8 cellular contexts compared by ENCODE assay signal in genomic region chr1:166840309-166841302, GRCh38. TPM values are rescaled to one million over a fixed set of nuclear protein-coding genes. Genes with fewer than 3 reads are reported as not detected.
DNase-seq lines count a peak whose midpoint lies in the region; ATAC-seq and TF ChIP-seq lines count a peak whose summit lies in the region.

No MANE protein-coding gene starts in this region.

- peak overlapping the region; percentile 53 for H3K9ac ChIP-seq in endodermal cell (ENCODE audit: extremely low read depth, low read length, poor library complexity, severe bottlenecking)

- H3K9me3 ChIP-seq in Panc1 (ENCODE audit: control insufficient read depth, insufficient read depth, low read depth, low read length) (no peaks in the 10 kb centered on the region), endodermal cell (ENCODE audit: control insufficient read depth, low read length) (no peaks in the 10 kb centered on the region)
- H3K9me3 ChIP-seq in naive thymus-derived CD4-positive, alpha-beta T cell (ENCODE audit: control insufficient read depth in 2 of 3, low read length in 3 of 3): no peaks in the 10 kb centered on the region

- peaks cover 38% of the 10 kb centered on the region for H3K36me3 ChIP-seq in Panc1 (ENCODE audit: control insufficient read depth, insufficient read depth, low read length)
- peaks cover 44% of the 10 kb centered on the region for H3K36me3 ChIP-seq in endodermal cell (ENCODE audit: control insufficient read depth, insufficient read depth, low read length)
- peaks cover 0 to 49% (median 8%) of the 10 kb centered on the region in 3 experiments for H3K36me3 ChIP-seq in naive thymus-derived CD4-positive, alpha-beta T cell (ENCODE audit: control insufficient read depth in 2 of 3, insufficient read depth in 3 of 3, low read length in 3 of 3)

- peak overlapping the region; percentile 81 for H3K4me3 Mint-ChIP-seq in endodermal cell
- H3K4me3 Mint-ChIP-seq in naive thymus-derived CD4-positive, alpha-beta T cell: peak overlapping the region; percentile 79 to 91 (median 84)

- no peaks in the 10 kb centered on the region for H3K9me3 Mint-ChIP-seq in endodermal cell
- no peaks in the 10 kb centered on the region for H3K9me3 Mint-ChIP-seq in naive thymus-derived CD4-positive, alpha-beta T cell

- H3K4me1 Mint-ChIP-seq in endodermal cell: peaks cover 43% of the 10 kb centered on the region
- H3K4me1 Mint-ChIP-seq in naive thymus-derived CD4-positive, alpha-beta T cell: peaks cover 25 to 70% (median 59%) of the 10 kb centered on the region in 7 donors

- H3K4me1 ChIP-seq in Panc1 (ENCODE audit: control insufficient read depth, insufficient read depth, low read length) (peaks cover 12% of the 10 kb centered on the region), endodermal cell (ENCODE audit: control insufficient read depth, insufficient read depth, low read length) (peaks cover 10% of the 10 kb centered on the region)
- H3K4me1 ChIP-seq in naive thymus-derived CD4-positive, alpha-beta T cell (ENCODE audit: control insufficient read depth in 2 of 2, insufficient read depth in 2 of 2, low read length in 2 of 2): peaks cover 13 to 21% of the 10 kb centered on the region in 2 donors

- TF ChIP-seq CTCF in Panc1 (IDR thresholded peaks at IDR 0.05) (no peak; the same call in 1 of the 2 replicates), endodermal cell (conservative IDR thresholded peaks at IDR 0.05) (no peak)

- POLR2A ChIA-PET in Panc1 (lab: Charles Lee): interaction anchor here (0.6 kb wide), 1 partner anchor 14 kb away, joined by 3 read pairs; no protein-coding TSS in a partner anchor
- POLR2A ChIA-PET in naive thymus-derived CD4-positive, alpha-beta T cell (lab: Charles Lee): interaction anchor here (0.6 to 2.5 kb wide), 4 partner anchors 29 to 675 kb away, joined by 3 to 8 read pairs (median 3); partner anchors contain the start of gene TADA1

- peak overlapping the region; percentile 80 for H3K27ac Mint-ChIP-seq in endodermal cell
- peak overlapping the region; percentile 78 to 90 (median 86) for H3K27ac Mint-ChIP-seq in naive thymus-derived CD4-positive, alpha-beta T cell

- intact Hi-C loops in Panc1 (cut with micrococcal nuclease; ENCODE audit: unreplicated experiment): loop anchor here (10.0 kb wide), 1 partner anchor 916 kb away; no protein-coding TSS in a partner anchor
- intact Hi-C loops in naive thymus-derived CD4-positive, alpha-beta T cell (cut with micrococcal nuclease): no loop called here

- CTCF ChIA-PET in Panc1 (lab: Charles Lee): no interaction called here
- CTCF ChIA-PET in naive thymus-derived CD4-positive, alpha-beta T cell (lab: Charles Lee): no interaction called here

- in situ Hi-C loops in Panc1 (cut with HindIII; ENCODE audit: low pct_unique_long_range_greater_than_20kb, low sequenced_read_pairs): no loop called here

- H3K27me3 Mint-ChIP-seq in endodermal cell (ENCODE audit: insufficient read depth): peaks cover 3% of the 10 kb centered on the region
- no peaks in the 10 kb centered on the region for H3K27me3 Mint-ChIP-seq in naive thymus-derived CD4-positive, alpha-beta T cell

- H3K4me3 ChIP-seq in Panc1 (ENCODE audit: low read depth in 2 of 2, low read length in 2 of 2) (peak overlapping the region; percentile 75 to 86), endodermal cell (ENCODE audit: low read length) (peak overlapping the region; percentile 92)
- peak overlapping the region; percentile 59 for H3K4me3 ChIP-seq in naive thymus-derived CD4-positive, alpha-beta T cell (ENCODE audit: low read length)

- peak; percentile 1 for DNase-seq in GDM1 (lab: John Stamatoyannopoulos, UW)
- DNase-seq in Panc1 (ENCODE audit: low read depth, low spot score): no peak
- peak; percentile 58 for DNase-seq in endodermal cell
- no peak for DNase-seq in naive thymus-derived CD4-positive, alpha-beta T cell
- no peak for DNase-seq in A172 (ENCODE audit: low spot score)
- DNase-seq in NCI-H1417 treated with DMSO at 0.1 percent for 48 hours (lab: John Stamatoyannopoulos, UW): no peak

- 58 to 75% methylated on average over 15 to 16 of the region's 16 CpGs for WGBS in endodermal cell (ENCODE audit: insufficient coverage in 1 of 2, insufficient read length in 1 of 2), 2 experiments

- peaks cover 46% of the 10 kb centered on the region for H3K36me3 Mint-ChIP-seq in endodermal cell (ENCODE audit: low read depth)
- H3K36me3 Mint-ChIP-seq in naive thymus-derived CD4-positive, alpha-beta T cell: peaks cover 11 to 28% (median 21%) of the 10 kb centered on the region in 5 donors

- no TSS peak for BruUV-seq in Panc1 (replicated peaks; lab: Mats Ljungman, UMichigan)

- ATAC-seq in Panc1 (no peak), HG03196 (IDR thresholded peaks at IDR 0.05; ENCODE audit: unreplicated experiment) (no peak), HG03175 (IDR thresholded peaks at IDR 0.05; ENCODE audit: unreplicated experiment) (no peak)
- no peak for ATAC-seq in naive thymus-derived CD4-positive, alpha-beta T cell

- peak overlapping the region; percentile 75 for H3K27ac ChIP-seq in Panc1 (ENCODE audit: low read length)
- peak overlapping the region; percentile 54 for H3K27ac ChIP-seq in endodermal cell (ENCODE audit: low read depth, low read length)
- peak overlapping the region; percentile 66 for H3K27ac ChIP-seq in naive thymus-derived CD4-positive, alpha-beta T cell (ENCODE audit: low read depth, low read length)

- H3K27me3 ChIP-seq in Panc1 (ENCODE audit: control insufficient read depth, insufficient read depth, low read length) (no peaks in the 10 kb centered on the region), endodermal cell (ENCODE audit: control insufficient read depth, insufficient read depth, low read length, poor library complexity, severe bottlenecking) (no peaks in the 10 kb centered on the region)
- no peaks in the 10 kb centered on the region for H3K27me3 ChIP-seq in naive thymus-derived CD4-positive, alpha-beta T cell (ENCODE audit: control insufficient read depth in 2 of 2, insufficient read depth in 2 of 2, low read length in 2 of 2)

RNA-seq across cellular contexts. Expression of gene POGK, which starts 1.3 kb away (rescaled TPM):
- total RNA-seq in Panc1 (2021; ENCODE audit: unreplicated experiment) (49.5 TPM), endodermal cell (10 to 100 TPM; 37.9 to 43.2 TPM)
- 29.5 TPM for polyA plus RNA-seq in Panc1 (2012; ENCODE audit: insufficient read length)
- 42.6 TPM for polyA plus RNA-seq in endodermal cell (2013, experiment 1 of 2)
- polyA plus RNA-seq in endodermal cell (2013, experiment 2 of 2): 42.9 TPM
- total RNA-seq in naive thymus-derived CD4-positive, alpha-beta T cell: 10 to 100 TPM; 24.7 to 38.7 (median 36.9) TPM
- polyA plus RNA-seq in naive thymus-derived CD4-positive, alpha-beta T cell: 10 to 100 TPM; 14.4 to 19.6 TPM
- 59.3 and 61.8 TPM in 2 replicates for total RNA-seq in A172 (2014; rRNA removed; shearing (Covaris generic))

RNA-seq across cellular contexts. Expression of gene TADA1, which starts 35.5 kb away (rescaled TPM):
- total RNA-seq in Panc1 (2021; ENCODE audit: unreplicated experiment): 12.3 TPM
- polyA plus RNA-seq in Panc1 (2012; ENCODE audit: insufficient read length): 8.2 TPM
- 10 to 100 TPM; 18.4 to 19.9 TPM for total RNA-seq in endodermal cell
- 32.6 TPM for polyA plus RNA-seq in endodermal cell (2013, experiment 1 of 2)
- 31.5 TPM for polyA plus RNA-seq in endodermal cell (2013, experiment 2 of 2)
- total RNA-seq in naive thymus-derived CD4-positive, alpha-beta T cell: 10 to 100 TPM in 4 of 5 experiments, 1 to 10 TPM in 1; 9.4 to 16.2 (median 15.6) TPM
- polyA plus RNA-seq in naive thymus-derived CD4-positive, alpha-beta T cell: 10 to 100 TPM; 17.9 to 23.1 TPM
- total RNA-seq in A172 (2014; rRNA removed; shearing (Covaris generic)): 24.1 and 28.5 TPM in 2 replicates

Comparison
In these comparisons a context has a peak if more than half of its experiments do, and no peak if none do; other contexts are left out.
1. DNase-seq: peak in GDM1 (single experiment) and endodermal cell (single experiment); none in Panc1 (single experiment), naive thymus-derived CD4-positive, alpha-beta T cell (0 of 9), A172 (single experiment) and NCI-H1417 treated with DMSO at 0.1 percent for 48 hours (single experiment).
2. Peak in every context shown above with its lines, with median percentiles within 50 percentile points of each other: H3K27ac ChIP-seq and H3K4me3 ChIP-seq.